Comparison of ENCODE assay signal across 8 cellular contexts in the genomic region with DNA sequence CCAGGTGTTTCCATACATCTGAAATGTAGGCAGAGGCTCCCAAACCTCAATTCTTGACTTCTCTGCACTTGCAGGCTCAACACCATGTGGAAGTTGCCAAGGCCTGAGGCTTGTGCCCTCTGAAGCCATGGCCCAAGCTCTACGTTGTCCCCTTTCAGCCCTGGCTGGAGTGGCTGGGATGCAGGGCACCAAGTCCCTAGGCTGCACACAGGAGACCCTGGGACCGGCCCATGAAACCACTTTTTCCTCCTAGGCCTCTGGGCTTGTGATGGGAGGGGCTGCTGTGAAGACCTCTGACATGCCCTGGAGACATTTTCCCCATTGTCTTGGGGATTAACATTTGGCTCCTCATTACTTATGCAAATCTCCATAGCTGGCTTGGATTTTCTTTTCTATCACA. TPM values are rescaled to one million over a fixed set of nuclear protein-coding genes. Genes with fewer than 3 reads are reported as not detected.
A peak's percentile ranks its signal among the peaks of the same experiment; 100 is the strongest.
DNase-seq lines count a peak whose midpoint lies in the region; ATAC-seq and TF ChIP-seq lines count a peak whose summit lies in the region.
"Not testable (repeated sequence)": the region's sequence is repeated elsewhere in the genome, so short reads cannot be mapped to it uniquely, and the experiment has no call there.
"Had no signal": no experiment of that assay in that cellular context is flagged by ENCODE, and none has a peak within 500 bp of the region (broad histone marks: within the 10 kb centered on the region; RNA-seq: fewer than 3 reads in every experiment).

No MANE protein-coding gene starts in this region.

- not testable (repeated sequence) for H3K4me1 ChIP-seq in HEK293 (ENCODE audit: control insufficient read depth, insufficient read depth, low read length); RWPE2 (ENCODE audit: insufficient read depth, poor library complexity, severe bottlenecking); sigmoid colon

- not testable (repeated sequence) for TF ChIP-seq EP300 in sigmoid colon (IDR thresholded peaks at IDR 0.05)

- not testable (repeated sequence) for H3K9me3 ChIP-seq in HEK293 (ENCODE audit: control insufficient read depth, insufficient read depth, low read depth, low read length); RWPE2 (ENCODE audit: severe bottlenecking); sigmoid colon

- DNase-seq in RWPE2 (ENCODE audit: low spot score) (peak; percentile 38), mesenteric fat pad (ENCODE audit: low spot score) (peak; percentile 28), posterior vena cava (ENCODE audit: low spot score) (peak; percentile 64), sigmoid colon (peak; percentile 17)

- H3K36me3 ChIP-seq in HEK293 (ENCODE audit: control insufficient read depth in 2 of 2, insufficient read depth in 1 of 2, low read length in 2 of 2); RWPE2 (ENCODE audit: low read depth); sigmoid colon: not testable (repeated sequence)

- POLR2A ChIA-PET in HEK293 (lab: Yijun Ruan, JAX), result not testable (repeated sequence)

- 87 to 90% methylated on average over 2 of the region's 2 CpGs for WGBS in sigmoid colon, 2 donors

- intact Hi-C loops in posterior vena cava (cut with DNase I); sigmoid colon (cut with DNase I): not testable (repeated sequence)

- not testable (repeated sequence) for TF ChIP-seq CTCF in HEK293 (tag by site-specific recombination; IDR thresholded peaks at IDR 0.05); RWPE2 (IDR thresholded peaks at IDR 0.05; ENCODE audit: poor library complexity, severe bottlenecking); sigmoid colon (IDR thresholded peaks at IDR 0.05)

- CTCF ChIA-PET in HEK293 (lab: Yijun Ruan, JAX), result interaction anchor here (0.8 kb wide), 1 partner anchor 14 kb away, joined by 3 read pairs; no protein-coding TSS in a partner anchor

- not testable (repeated sequence) for TF ChIP-seq POLR2A in sigmoid colon (IDR thresholded peaks at IDR 0.05)

- not testable (repeated sequence) for H3K4me3 ChIP-seq in HEK293 (ENCODE audit: low read depth, low read length); RWPE2 (ENCODE audit: severe bottlenecking); sigmoid colon

- ATAC-seq in RWPE2 (ENCODE audit: low read depth), result not testable (repeated sequence)

- H3K27ac ChIP-seq in HEK293 (ENCODE audit: extremely low read depth, low read depth, low read length); RWPE2 (ENCODE audit: poor library complexity, severe bottlenecking); sigmoid colon: not testable (repeated sequence)

- not testable (repeated sequence) for H3K27me3 ChIP-seq in RWPE2 (ENCODE audit: insufficient read depth, poor library complexity, severe bottlenecking); sigmoid colon

TF ChIP-seq in HEK293, 187 proteins besides CTCF, POLR2A, EP300 and RAD21:
- TF ChIP-seq ZNF585B (tag by site-specific recombination; IDR thresholded peaks at IDR 0.05), result peak; percentile 71

RNA-seq across cellular contexts. Expression of a gene that starts 6.5 kb away (rescaled TPM):
- total RNA-seq in mesenteric fat pad (0.19 TPM), posterior vena cava (under 1 TPM; 0.10 to 0.14 TPM), sigmoid colon (under 1 TPM in 3 of 4 donors, not detected in 1; under 0.01 to 0.55 (median 0.16) TPM)
- polyA plus RNA-seq in sigmoid colon, result under 1 TPM in 2 of 3 donors, not detected in 1; under 0.01 to 0.06 TPM
- total RNA-seq: A172 had no signal
- polyA plus RNA-seq: AG04450, CD14-positive monocyte had no signal
